ENCODE assay signal across 17 cellular contexts in the genomic region with DNA sequence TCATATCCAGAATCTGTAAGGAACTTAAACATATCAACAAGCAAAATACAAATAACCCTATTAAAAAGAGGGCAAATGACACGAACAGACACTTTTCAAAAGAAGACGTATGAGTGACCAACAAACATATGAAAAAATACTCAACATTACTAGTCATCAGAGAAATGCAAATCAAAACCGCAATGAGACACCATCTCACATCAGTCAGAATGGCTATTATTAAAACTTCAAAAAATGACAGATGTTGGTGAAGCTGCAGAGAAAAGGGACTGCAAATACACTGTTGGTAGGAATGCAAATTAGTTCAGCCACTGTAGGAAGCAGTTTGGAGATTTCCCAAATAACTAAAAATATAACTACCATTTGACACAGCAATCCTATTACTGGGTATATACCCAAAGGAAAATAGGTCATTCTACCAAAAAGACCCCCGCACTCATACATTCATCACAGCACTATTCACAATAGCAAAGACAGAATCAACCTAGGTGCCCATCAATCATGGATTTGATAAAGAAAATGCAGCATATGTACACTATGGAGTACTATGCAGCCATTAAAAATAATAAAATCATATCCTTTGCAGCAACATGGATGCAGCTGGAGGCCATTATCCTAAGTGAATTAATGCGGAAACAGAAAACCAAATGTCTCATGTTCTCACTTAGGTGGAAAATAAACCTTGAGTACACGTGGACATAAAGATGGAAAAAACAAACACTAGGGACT.
DNase-seq lines count a peak whose midpoint lies in the region; ATAC-seq, FAIRE-seq and TF ChIP-seq lines count a peak whose summit lies in the region.
"Had no signal": no experiment of that assay in that cellular context is flagged by ENCODE, and none has a peak within 500 bp of the region (broad histone marks: within the 10 kb centered on the region; RNA-seq: fewer than 3 reads in every experiment).

No MANE protein-coding gene starts in this region.

- no peak for TF ChIP-seq RAD21 in GM12878 (IDR thresholded peaks at IDR 0.05; ENCODE audit: insufficient read depth, low read depth, low read length)

- no peak overlapping the region for H3K27ac ChIP-seq in DOHH2 (ENCODE audit: low read depth, low read length)
- H3K27ac ChIP-seq in GM12878 (ENCODE audit: control insufficient read depth, insufficient read depth), result no peak overlapping the region
- H3K27ac ChIP-seq: 22Rv1, BLaER1, GM23248 had no signal

- TF ChIP-seq EP300 in GM12878 (IDR thresholded peaks at IDR 0.05; ENCODE audit: borderline replicate concordance in 1 of 2, control insufficient read depth in 1 of 2, low read depth in 2 of 2, low read length in 2 of 2), result no peak

- FAIRE-seq in GM12878 (lab: Jason Lieb, UNC), result no peak
- FAIRE-seq: GM12892, GM19239, H54 had no signal

- no TSS peak for BruUV-seq in GM12878 (replicated peaks; lab: Mats Ljungman, UMichigan)
- BruUV-seq in Caco-2 (replicated peaks; lab: Mats Ljungman, UMichigan), result no TSS peak

- no peaks in the 10 kb centered on the region for H3K79me2 ChIP-seq in DOHH2 (ENCODE audit: control insufficient read depth, low read length)
- no peaks in the 10 kb centered on the region for H3K79me2 ChIP-seq in GM12878 (ENCODE audit: control insufficient read depth, insufficient read depth, low read length)

- intact Hi-C loops in GM12878 (cut with micrococcal nuclease; ENCODE audit: unreplicated experiment) (no loop called here), Caco-2 (cut with micrococcal nuclease; ENCODE audit: unreplicated experiment) (no loop called here)

- H2AFZ ChIP-seq in GM12878 (ENCODE audit: control insufficient read depth, low read depth, low read length), result no peak overlapping the region
- H2AFZ ChIP-seq: GM23248 had no signal

- TF ChIP-seq CTCF in DOHH2 (IDR thresholded peaks at IDR 0.05; ENCODE audit: low read depth, low read length, poor library complexity, severe bottlenecking) (no peak), GM12878 (IDR thresholded peaks at IDR 0.05 in 2 of 3, conservative IDR thresholded peaks at IDR 0.05 in 1 of 3; ENCODE audit: control insufficient read depth in 2 of 3, extremely low read depth in 1 of 3, insufficient read depth in 1 of 3, low read depth in 3 of 3, low read length in 3 of 3) (no peak), Caco-2 (IDR thresholded peaks at IDR 0.05; ENCODE audit: insufficient read depth in 1 of 2, low read depth in 1 of 2, low read length in 1 of 2, severe bottlenecking in 1 of 2, unreplicated experiment in 1 of 2) (no peak)

- H3F3A ChIP-seq in DOHH2 (ENCODE audit: control insufficient read depth, insufficient read depth), result no peaks in the 10 kb centered on the region

- H3K4me1 ChIP-seq in DOHH2 (ENCODE audit: control insufficient read depth, low read length) (peaks cover 36% of the 10 kb centered on the region), GM12878 (ENCODE audit: control insufficient read depth, insufficient read depth, low read length) (peaks cover 3% of the 10 kb centered on the region), Caco-2 (no peaks in the 10 kb centered on the region)

- H4K20me1 ChIP-seq in DOHH2 (ENCODE audit: control insufficient read depth, insufficient read depth, low read depth, low read length) (no peaks in the 10 kb centered on the region), GM12878 (ENCODE audit: control insufficient read depth, insufficient read depth) (no peaks in the 10 kb centered on the region)

- 21% methylated on average over 6 of the region's 6 CpGs for WGBS in GM12878 (ENCODE audit: insufficient coverage, insufficient replicate concordance, low lambda C conversion rate, missing lambda C conversion rate)

- H3K4me2 ChIP-seq in DOHH2 (ENCODE audit: low read length) (peak overlapping the region; percentile 30), GM12878 (ENCODE audit: control insufficient read depth, insufficient read depth) (no peak overlapping the region)
- H3K4me2 ChIP-seq: BLaER1 had no signal

- H3K9ac ChIP-seq in GM12878 (ENCODE audit: control insufficient read depth, insufficient read depth, low read length), result no peak overlapping the region
- H3K9ac ChIP-seq: BLaER1, GM23248 had no signal

- H3K27me3 Mint-ChIP-seq in Caco-2 (ENCODE audit: insufficient read depth, unreplicated experiment), result peaks cover 16% of the 10 kb centered on the region

- no peaks in the 10 kb centered on the region for H3K9me3 Mint-ChIP-seq in Caco-2 (ENCODE audit: unreplicated experiment)

- H3K4me1 Mint-ChIP-seq in Caco-2 (ENCODE audit: low read depth, unreplicated experiment), result no peaks in the 10 kb centered on the region

- peak overlapping the region; percentile 27; the same call in 1 of the 2 replicates for H3K4me3 ChIP-seq in DOHH2 (ENCODE audit: low read length)
- H3K4me3 ChIP-seq in GM12878, result no peak overlapping the region
- no peak overlapping the region for H3K4me3 ChIP-seq in Caco-2 (ENCODE audit: low read depth, low read length)
- H3K4me3 ChIP-seq: BLaER1, GM23248 had no signal

- H3K36me3 ChIP-seq in DOHH2 (ENCODE audit: control insufficient read depth, low read length) (no peaks in the 10 kb centered on the region), GM12878 (ENCODE audit: control insufficient read depth in 2 of 2, insufficient read depth in 2 of 2, low read length in 1 of 2) (no peaks in the 10 kb centered on the region), Caco-2 (ENCODE audit: control insufficient read depth, insufficient read depth, low read length) (no peaks in the 10 kb centered on the region)
- H3K36me3 ChIP-seq: BLaER1 had no signal

- RAD21 ChIA-PET in GM12878 (lab: Charles Lee; ENCODE audit: unreplicated experiment), result no interaction called here

- SMC1A ChIA-PET in GM12878 (lab: Charles Lee; ENCODE audit: uncharacterized antibody, unreplicated experiment), result no interaction called here

- no peak overlapping the region for H3K27ac Mint-ChIP-seq in Caco-2 (ENCODE audit: unreplicated experiment)
- H3K27ac Mint-ChIP-seq: CD8-positive, alpha-beta memory T cell had no signal

- no peak overlapping the region for H3K4me3 Mint-ChIP-seq in Caco-2 (ENCODE audit: unreplicated experiment)
- H3K4me3 Mint-ChIP-seq: CD8-positive, alpha-beta memory T cell had no signal

- ATAC-seq in GM21529 (IDR thresholded peaks at IDR 0.05; ENCODE audit: unreplicated experiment) (peak; percentile 41), GM12878 (no peak), esophagus mucosa (no peak)
- ATAC-seq: HCT116 had no signal

- H3K9me2 ChIP-seq in DOHH2 (replicated peaks; ENCODE audit: control insufficient read depth, low read length), result no peaks in the 10 kb centered on the region

- in situ Hi-C loops in GM12878 (cut with MboI), result no loop called here

- H3K36me3 Mint-ChIP-seq in Caco-2 (ENCODE audit: insufficient read depth, unreplicated experiment), result no peaks in the 10 kb centered on the region

- CTCF ChIA-PET in GM12878 (lab: Yijun Ruan, JAX), result interaction anchor here (0.6 to 0.7 kb wide), 2 partner anchors 959 to 1336 kb away, joined by 3 read pairs; no protein-coding TSS in a partner anchor
- CTCF ChIA-PET in Caco-2 (lab: Charles Lee), result no interaction called here

- TF ChIP-seq POLR2A in GM12878 (IDR thresholded peaks at IDR 0.05; ENCODE audit: low read depth, low read length), result no peak

- H3K27me3 ChIP-seq in DOHH2 (ENCODE audit: control insufficient read depth, low read length) (peaks cover 10% of the 10 kb centered on the region), GM12878 (replicated peaks in 1 of 2; ENCODE audit: control insufficient read depth in 2 of 2, insufficient read depth in 2 of 2, low read length in 1 of 2) (no peaks in the 10 kb centered on the region; a peak in 2 of 4 replicates), Caco-2 (replicated peaks; ENCODE audit: control insufficient read depth, insufficient read depth, low read length) (no peaks in the 10 kb centered on the region)

- H3K9me3 ChIP-seq in DOHH2 (ENCODE audit: control insufficient read depth, insufficient read depth, low read length), result no peaks in the 10 kb centered on the region
- H3K9me3 ChIP-seq in GM12878 (replicated peaks; ENCODE audit: control insufficient read depth, insufficient read depth, low read length), result no peaks in the 10 kb centered on the region
- no peaks in the 10 kb centered on the region for H3K9me3 ChIP-seq in Caco-2
- H3K9me3 ChIP-seq: BLaER1 had no signal

- POLR2A ChIA-PET in GM12878 (lab: Charles Lee), result no interaction called here
- POLR2A ChIA-PET in Caco-2 (lab: Charles Lee), result no interaction called here

- DNase-seq in M059J (ENCODE audit: low read depth), result peak; percentile 4
- DNase-seq in GM12878 (ENCODE audit: low read depth, low spot score), result no peak
- DNase-seq in Caco-2, result no peak
- no peak for DNase-seq in Kasumi-1 (lab: John Stamatoyannopoulos, UW)
- DNase-seq in T-helper 2 cell, result no peak
- DNase-seq: AML-193; CD8-positive, alpha-beta memory T cell; GM23248 had no signal

TF ChIP-seq in GM12878, 131 proteins besides CTCF, POLR2A, EP300 and RAD21 (continues in another document):
- TF ChIP-seq, protein P1, sequence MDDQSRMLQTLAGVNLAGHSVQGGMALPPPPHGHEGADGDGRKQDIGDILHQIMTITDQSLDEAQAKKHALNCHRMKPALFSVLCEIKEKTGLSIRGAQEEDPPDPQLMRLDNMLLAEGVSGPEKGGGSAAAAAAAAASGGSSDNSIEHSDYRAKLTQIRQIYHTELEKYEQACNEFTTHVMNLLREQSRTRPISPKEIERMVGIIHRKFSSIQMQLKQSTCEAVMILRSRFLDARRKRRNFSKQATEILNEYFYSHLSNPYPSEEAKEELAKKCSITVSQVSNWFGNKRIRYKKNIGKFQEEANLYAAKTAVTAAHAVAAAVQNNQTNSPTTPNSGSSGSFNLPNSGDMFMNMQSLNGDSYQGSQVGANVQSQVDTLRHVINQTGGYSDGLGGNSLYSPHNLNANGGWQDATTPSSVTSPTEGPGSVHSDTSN (IDR thresholded peaks at IDR 0.05; ENCODE audit: insufficient replicate concordance, low read depth, low read length), result peak; percentile 10
